Comparison of ENCODE assay signal across 8 cellular contexts in genomic region chr7:13282377-13282980, GRCh38.
DNase-seq lines count a peak whose midpoint lies in the region; ATAC-seq, FAIRE-seq and TF ChIP-seq lines count a peak whose summit lies in the region.

No MANE protein-coding gene starts in this region.

- H3K79me1 ChIP-seq in neuronal stem cell (ENCODE audit: low read depth, low read length) = no peaks in the 10 kb centered on the region

- peaks cover 1% of the 10 kb centered on the region for H3K27me3 Mint-ChIP-seq in GM23338 (ENCODE audit: insufficient read depth, low read depth, poor library complexity)

- H3F3A ChIP-seq in GM23338 (replicated peaks; ENCODE audit: low read depth) = no peaks in the 10 kb centered on the region

- H3K4me1 Mint-ChIP-seq in GM23338 = no peaks in the 10 kb centered on the region

- no peak overlapping the region for H2BK5ac ChIP-seq in neuronal stem cell (ENCODE audit: low read length)

- no peak overlapping the region for H3K4me3 ChIP-seq in GM23338
- H3K4me3 ChIP-seq in neuronal stem cell (ENCODE audit: low read length in 2 of 2) = no peak overlapping the region

- no peaks in the 10 kb centered on the region for H4K20me1 ChIP-seq in GM23338 (replicated peaks; ENCODE audit: insufficient read depth)

- no peaks in the 10 kb centered on the region for H3K9me2 ChIP-seq in GM23338 (ENCODE audit: insufficient read depth)

- no peaks in the 10 kb centered on the region for H3K9me3 Mint-ChIP-seq in GM23338

- WGBS in neuronal stem cell (ENCODE audit: extremely low coverage in 2 of 2, insufficient read length in 2 of 2, insufficient replicate concordance in 1 of 2), 2 donors = no CpG with 5 or more reads among the region's 3 CpGs

- H2BK15ac ChIP-seq in neuronal stem cell (ENCODE audit: low read length) = no peak overlapping the region

- no peak overlapping the region for H3K23ac ChIP-seq in neuronal stem cell (ENCODE audit: low read depth, low read length, poor library complexity)

- H2AFZ ChIP-seq in GM23338 (no peak overlapping the region), neuronal stem cell (ENCODE audit: low read length) (no peak overlapping the region)

- no peaks in the 10 kb centered on the region for H3K9me3 ChIP-seq in neuronal stem cell (replicated peaks in 1 of 2; ENCODE audit: control insufficient read depth in 2 of 2, insufficient read depth in 1 of 2, low read depth in 1 of 2, low read length in 2 of 2)

- no peak overlapping the region for H4K8ac ChIP-seq in neuronal stem cell (ENCODE audit: low read depth, low read length)

- H2BK12ac ChIP-seq in neuronal stem cell (ENCODE audit: low read length) = no peak overlapping the region

- DNase-seq in GM23338 (ENCODE audit: low spot score) (peak; percentile 32), RPMI7951 (ENCODE audit: low read depth) (peak; percentile 45), fibroblast of the conjunctiva (ENCODE audit: low read depth) (peak; percentile 4), GM10266 (ENCODE audit: extremely low spot score) (no peak), GOT3 (lab: John Stamatoyannopoulos, UW) (no peak), putamen (ENCODE audit: low spot score) (no peak), neuronal stem cell (ENCODE audit: low spot score) (no peak)

- H4K91ac ChIP-seq in neuronal stem cell (ENCODE audit: low read depth, low read length, poor library complexity) = no peak overlapping the region

- H2AK5ac ChIP-seq in neuronal stem cell (ENCODE audit: low read depth, low read length) = no peak overlapping the region

- peak; percentile 89 for FAIRE-seq in A204.1 (lab: Jason Lieb, UNC)

- TF ChIP-seq CTCF in GM23338 (conservative IDR thresholded peaks at IDR 0.05; ENCODE audit: low read depth in 2 of 2) (peak; percentile 39 to 60), GM10266 (IDR thresholded peaks at IDR 0.05; ENCODE audit: control insufficient read depth, insufficient read depth, low read depth, missing control alignments) (no peak)

- no peaks in the 10 kb centered on the region for H3K79me2 ChIP-seq in GM23338 (replicated peaks; ENCODE audit: insufficient read depth)

- no peaks in the 10 kb centered on the region for H3K27me3 ChIP-seq in GM23338 (ENCODE audit: insufficient read depth)
- no peaks in the 10 kb centered on the region for H3K27me3 ChIP-seq in neuronal stem cell (ENCODE audit: control insufficient read depth in 3 of 3, insufficient read depth in 3 of 3, low read depth in 1 of 3, low read length in 3 of 3)

- no peak overlapping the region for H3K27ac Mint-ChIP-seq in GM23338

- H3K9ac ChIP-seq in neuronal stem cell (ENCODE audit: low read depth, low read length, poor library complexity) = no peak overlapping the region

- H3K27ac ChIP-seq in GM23338 (ENCODE audit: low read depth) = no peak overlapping the region
- H3K27ac ChIP-seq in neuronal stem cell (replicated peaks; ENCODE audit: low read length) = no peak overlapping the region

- no peaks in the 10 kb centered on the region for H3K36me3 Mint-ChIP-seq in GM23338 (ENCODE audit: low read depth)

- no peaks in the 10 kb centered on the region for H3K4me1 ChIP-seq in GM23338 (ENCODE audit: insufficient read depth)
- H3K4me1 ChIP-seq in neuronal stem cell (ENCODE audit: control insufficient read depth in 2 of 2, insufficient read depth in 1 of 2, low read depth in 1 of 2, low read length in 2 of 2) = no peaks in the 10 kb centered on the region

- H3K36me3 ChIP-seq in GM23338 (ENCODE audit: insufficient read depth) (no peaks in the 10 kb centered on the region), neuronal stem cell (replicated peaks in 1 of 2; ENCODE audit: control insufficient read depth in 2 of 2, insufficient read depth in 2 of 2, low read length in 2 of 2) (no peaks in the 10 kb centered on the region)

- no peak overlapping the region for H3K14ac ChIP-seq in neuronal stem cell (ENCODE audit: low read length)

- H3K18ac ChIP-seq in neuronal stem cell (ENCODE audit: low read length) = no peak overlapping the region

- no peak overlapping the region for H2BK120ac ChIP-seq in neuronal stem cell (ENCODE audit: low read depth, low read length)

- H3K4me3 Mint-ChIP-seq in GM23338 = no peak overlapping the region

- no peak overlapping the region for H3K4ac ChIP-seq in neuronal stem cell (ENCODE audit: low read length)

- no peak for ATAC-seq in GM23338

- H3K4me2 ChIP-seq in GM23338 = no peak overlapping the region
- no peak overlapping the region for H3K4me2 ChIP-seq in neuronal stem cell (ENCODE audit: insufficient read depth, low read length, poor library complexity, severe bottlenecking)

TF ChIP-seq in GM23338, 12 proteins besides CTCF, POLR2A, EP300 and RAD21:
- no peak for TF ChIP-seq STAT1 (IDR thresholded peaks at IDR 0.05; ENCODE audit: unreplicated experiment)
- TF ChIP-seq CREB1 (CRISPR knock-in tag; IDR thresholded peaks at IDR 0.05; ENCODE audit: low read depth) = no peak
- TF ChIP-seq ZNF331 (CRISPR knock-in tag; IDR thresholded peaks at IDR 0.05; ENCODE audit: low read depth) = no peak
- TF ChIP-seq EZH2phosphoT487 (IDR thresholded peaks at IDR 0.05; ENCODE audit: unreplicated experiment) = no peak
- TF ChIP-seq REST (IDR thresholded peaks at IDR 0.05; ENCODE audit: unreplicated experiment) = no peak

Comparison
In these comparisons a context has a peak if more than half of its experiments do, and no peak if none do; other contexts are left out.
1. DNase-seq: peak in GM23338 (single experiment), RPMI7951 (single experiment) and fibroblast of the conjunctiva (single experiment); none in GM10266 (single experiment), GOT3 (single experiment), putamen (single experiment) and neuronal stem cell (single experiment).